In the genomic region with DNA sequence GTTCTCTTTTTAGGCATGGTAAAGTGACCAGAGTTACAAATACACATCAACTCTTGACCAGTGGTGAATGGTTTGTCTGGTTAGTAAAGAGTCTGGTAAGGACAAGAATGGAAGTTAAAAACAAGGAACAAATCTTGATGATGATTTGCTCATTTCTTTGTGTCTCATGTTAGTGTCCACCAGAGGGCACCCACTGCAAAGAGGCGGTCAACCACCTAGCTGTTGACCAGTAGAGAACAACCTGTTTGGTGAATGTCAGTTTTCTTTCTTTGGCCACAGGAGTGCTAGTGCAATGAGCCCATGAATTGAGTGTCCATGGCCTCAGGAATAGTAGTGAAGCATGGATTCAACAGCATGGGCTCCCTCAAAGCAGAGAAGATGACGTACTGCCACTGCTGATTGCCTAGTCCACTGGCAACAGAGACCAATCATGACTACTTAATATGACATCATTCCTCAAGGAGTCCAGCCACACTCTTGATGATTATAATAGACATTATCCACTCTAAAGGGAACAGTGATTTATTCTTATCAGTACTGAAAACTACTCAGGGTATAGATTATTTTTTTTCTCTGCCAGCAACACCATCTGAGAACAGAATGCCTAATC, we compare ENCODE assay signal across 8 cellular contexts. TPM values are rescaled to one million over a fixed set of nuclear protein-coding genes. Genes with fewer than 3 reads are reported as not detected.
DNase-seq lines count a peak whose midpoint lies in the region; ATAC-seq, FAIRE-seq and TF ChIP-seq lines count a peak whose summit lies in the region.

No MANE protein-coding gene starts in this region.

- H3K27me3 ChIP-seq in AG04450 (ENCODE audit: control insufficient read depth, insufficient read depth, low read length) = no peaks in the 10 kb centered on the region
- H3K27me3 ChIP-seq in adrenal gland = no peaks in the 10 kb centered on the region
- H3K27me3 ChIP-seq in aorta (ENCODE audit: control insufficient read depth in 1 of 2, insufficient read depth in 2 of 2, low read length in 1 of 2) = no peaks in the 10 kb centered on the region

- H3K4me3 ChIP-seq in AG04450 (ENCODE audit: low read depth, low read length) = no peak overlapping the region
- no peak overlapping the region for H3K4me3 ChIP-seq in adrenal gland
- no peak overlapping the region for H3K4me3 ChIP-seq in aorta (ENCODE audit: low read length in 2 of 2)

- H3K27ac ChIP-seq in AG04450 (ENCODE audit: low read depth, low read length) (no peak overlapping the region), adrenal gland (no peak overlapping the region), aorta (ENCODE audit: low read depth in 1 of 2, low read length in 2 of 2) (no peak overlapping the region)

- WGBS in adrenal gland, 4 donors = 49 to 55% (median 53%) methylated on average over 2 of the region's 2 CpGs
- 51 to 53% methylated on average over 2 of the region's 2 CpGs for WGBS in aorta, 2 donors

- no peak for DNase-seq in AG04450 (ENCODE audit: low read depth, low spot score)
- DNase-seq in GM12891 (ENCODE audit: insufficient read length, low spot score) = no peak
- DNase-seq in HT1080 (ENCODE audit: low read depth) = peak; percentile 44
- DNase-seq in adrenal gland = peak; percentile 52 to 78 (median 67)
- peak; percentile 78 for DNase-seq in kidney glomerular epithelial cell (lab: John Stamatoyannopoulos, UW)
- DNase-seq in aorta = peak; percentile 49 to 61
- no peak for DNase-seq in activated T-cell treated with anti-CD3 and anti-CD28 coated beads, Interleukin-2, amount 50 U/mL, for 1 hour
- no peak for DNase-seq in NCI-H2227 treated with DMSO at 0.1 percent for 48 hours (lab: John Stamatoyannopoulos, UW)

- H3K4me1 ChIP-seq in adrenal gland (replicated peaks in 1 of 2) (peaks cover 0 to 2% of the 10 kb centered on the region in 2 donors), aorta (ENCODE audit: control insufficient read depth in 1 of 2, insufficient read depth in 2 of 2, low read length in 2 of 2) (no peaks in the 10 kb centered on the region)

- peak; percentile 5 for FAIRE-seq in GM12891 (lab: Jason Lieb, UNC)

- intact Hi-C loops in adrenal gland (cut with DNase I) (loop anchor here (10.0 kb wide), 2 partner anchors 173 to 903 kb away; no protein-coding TSS in a partner anchor), aorta (cut with DNase I) (no loop called here)

- ATAC-seq in aorta (ENCODE audit: low FRiP score) = peak; percentile 72

- H3K36me3 ChIP-seq in adrenal gland (replicated peaks in 1 of 2) = no peaks in the 10 kb centered on the region
- H3K36me3 ChIP-seq in aorta (ENCODE audit: control insufficient read depth in 1 of 2, insufficient read depth in 2 of 2, low read length in 1 of 2) = no peaks in the 10 kb centered on the region

- CTCF ChIA-PET in AG04450 (lab: Charles Lee) = no interaction called here

- H3K9me3 ChIP-seq in AG04450 (ENCODE audit: control insufficient read depth, insufficient read depth, low read length) (peaks cover 4% of the 10 kb centered on the region; the same call in 1 of the 2 replicates), adrenal gland (replicated peaks in 1 of 3) (no peaks in the 10 kb centered on the region), aorta (ENCODE audit: control insufficient read depth, low read length) (no peaks in the 10 kb centered on the region)

- TF ChIP-seq POLR2A in GM12891 (IDR thresholded peaks at IDR 0.05; ENCODE audit: low read depth, low read length) = no peak
- no peak for TF ChIP-seq POLR2A in adrenal gland (IDR thresholded peaks at IDR 0.05)

- TF ChIP-seq CTCF in AG04450 (IDR thresholded peaks at IDR 0.05; ENCODE audit: low read depth, low read length) (peak; percentile 50), adrenal gland (IDR thresholded peaks at IDR 0.05) (peak; percentile 69 to 79 (median 76))

- POLR2A ChIA-PET in AG04450 (lab: Yijun Ruan, JAX) = no interaction called here

TF ChIP-seq in GM12891, 5 proteins besides CTCF, POLR2A, EP300 and RAD21:
- TF ChIP-seq PAX5 (IDR thresholded peaks at IDR 0.05; ENCODE audit: insufficient read depth, low read length, severe bottlenecking) = no peak
- no peak for TF ChIP-seq POLR2AphosphoS5 (IDR thresholded peaks at IDR 0.05; ENCODE audit: low read depth, low read length)
- TF ChIP-seq POU2F2 (IDR thresholded peaks at IDR 0.05; ENCODE audit: low read depth, low read length) = no peak
- no peak for TF ChIP-seq SPI1 (IDR thresholded peaks at IDR 0.05; ENCODE audit: low read depth, low read length)
- no peak for TF ChIP-seq TAF1 (IDR thresholded peaks at IDR 0.05; ENCODE audit: low read depth, low read length)

RNA-seq across cellular contexts. Expression of a gene that starts 10.7 kb away (rescaled TPM):
- polyA plus RNA-seq in AG04450 (2011; rRNA removed) (not detected in 2 replicates), adrenal gland (1 to 10 TPM; 3.1 to 8.4 (median 7.2) TPM), aorta (under 1 TPM in 1 of 2 donors, not detected in 1; 0.64 TPM)
- not detected in 2 replicates for polyA minus RNA-seq in AG04450 (2011; rRNA and poly(A)+ RNA removed)
- 0.03 TPM for polyA plus RNA-seq in GM12891 (2012; ENCODE audit: low read depth, missing spikeins)
- 0.11 TPM in 1 of 2 replicates, not detected in the other for total RNA-seq in HT1080 (2014; rRNA removed; shearing (Covaris generic))
- 0.01 TPM in 1 of 2 replicates, not detected in the other for polyA plus RNA-seq in HT1080 (2015; cell fraction: cytosol; rRNA removed)
- 0.05 and 0.11 TPM in 2 replicates for polyA plus RNA-seq in HT1080 (2015; cell fraction: nucleus; rRNA removed)
- total RNA-seq in adrenal gland (10 to 100 TPM in 4 of 8 donors, 1 to 10 TPM in 4; 2.4 to 14.9 (median 10.3) TPM), aorta (under 1 TPM; 0.26 to 0.48 TPM)

Comparison
In these comparisons a context has a peak if more than half of its experiments do, and no peak if none do; other contexts are left out.
1. DNase-seq: peak in HT1080 (single experiment), adrenal gland (7 of 7), kidney glomerular epithelial cell (single experiment) and aorta (2 of 2); none in AG04450 (single experiment), GM12891 (single experiment), activated T-cell treated with anti-CD3 and anti-CD28 coated beads, Interleukin-2, amount 50 U/mL, for 1 hour (single experiment) and NCI-H2227 treated with DMSO at 0.1 percent for 48 hours (single experiment).
2. intact Hi-C loops: an anchor here in adrenal gland (10.0 kb wide); none called in aorta.